12 cellular contexts compared by ENCODE assay signal in genomic region chr6:54238407-54238806, GRCh38.
A peak's percentile ranks its signal among the peaks of the same experiment; 100 is the strongest.
DNase-seq lines count a peak whose midpoint lies in the region; ATAC-seq and TF ChIP-seq lines count a peak whose summit lies in the region.
"Had no signal": no experiment of that assay in that cellular context is flagged by ENCODE, and none has a peak within 500 bp of the region (broad histone marks: within the 10 kb centered on the region; RNA-seq: fewer than 3 reads in every experiment).

No MANE protein-coding gene starts in this region.

- no peak overlapping the region for H3K27ac ChIP-seq in BLaER1
- H3K27ac ChIP-seq in osteoblast (ENCODE audit: low read depth, low read length) = no peak overlapping the region
- no peak overlapping the region for H3K27ac ChIP-seq in CD4-positive, alpha-beta memory T cell (ENCODE audit: low read depth, low read length)

- H3K36me3 ChIP-seq in BLaER1 (no peaks in the 10 kb centered on the region), osteoblast (ENCODE audit: insufficient read depth, low read length) (no peaks in the 10 kb centered on the region)
- no peaks in the 10 kb centered on the region for H3K36me3 ChIP-seq in CD4-positive, alpha-beta memory T cell (ENCODE audit: insufficient read depth, low read length)

- peak overlapping the region; percentile 57 for H2AFZ ChIP-seq in osteoblast (ENCODE audit: low read length)

- no peaks in the 10 kb centered on the region for H3K27me3 Mint-ChIP-seq in CD4-positive, alpha-beta memory T cell
- no peaks in the 10 kb centered on the region for H3K27me3 Mint-ChIP-seq in activated naive CD4-positive, alpha-beta T cell treated with anti-CD3 and anti-CD28 coated beads, Interleukin-2, amount 10 ng/mL, durations not matched to agents 7 days and 5 days
- H3K27me3 Mint-ChIP-seq in activated naive CD8-positive, alpha-beta T cell treated with anti-CD3 and anti-CD28 coated beads, Interleukin-2, amount 50 U/mL, for 24 hours = no peaks in the 10 kb centered on the region
- H3K27me3 Mint-ChIP-seq: naive B cell had no signal

- CTCF ChIA-PET in CD4-positive, alpha-beta memory T cell (lab: Charles Lee; ENCODE audit: partially characterized antibody) = no interaction called here
- CTCF ChIA-PET in activated naive CD4-positive, alpha-beta T cell treated with anti-CD3 and anti-CD28 coated beads, Interleukin-2, amount 10 ng/mL, durations not matched to agents 7 days and 5 days (lab: Charles Lee) = no interaction called here

- TF ChIP-seq CTCF in fibroblast of villous mesenchyme (IDR thresholded peaks at IDR 0.05; ENCODE audit: insufficient read depth, low read depth, low read length) (no peak), osteoblast (IDR thresholded peaks at IDR 0.05; ENCODE audit: extremely low read depth, low read depth, low read length) (no peak)

- peak overlapping the region; percentile 17 for H3K4me2 ChIP-seq in BLaER1
- no peak overlapping the region for H3K4me2 ChIP-seq in osteoblast (ENCODE audit: insufficient read depth, low read length)

- H3K9me3 Mint-ChIP-seq in CD4-positive, alpha-beta memory T cell = peaks cover 0 to 5% (median 0%) of the 10 kb centered on the region in 8 donors
- no peaks in the 10 kb centered on the region for H3K9me3 Mint-ChIP-seq in activated naive CD4-positive, alpha-beta T cell treated with anti-CD3 and anti-CD28 coated beads, Interleukin-2, amount 10 ng/mL, durations not matched to agents 7 days and 5 days
- peaks cover 4% of the 10 kb centered on the region for H3K9me3 Mint-ChIP-seq in activated naive CD8-positive, alpha-beta T cell treated with anti-CD3 and anti-CD28 coated beads, Interleukin-2, amount 50 U/mL, for 24 hours
- H3K9me3 Mint-ChIP-seq: CD8-positive, alpha-beta T cell had no signal

- H3K27me3 ChIP-seq in BLaER1 (no peaks in the 10 kb centered on the region), osteoblast (ENCODE audit: insufficient read depth, low read length) (no peaks in the 10 kb centered on the region)
- H3K27me3 ChIP-seq in CD4-positive, alpha-beta memory T cell (ENCODE audit: insufficient read depth, low read length) = no peaks in the 10 kb centered on the region

- no peak overlapping the region for H3K4me3 Mint-ChIP-seq in CD4-positive, alpha-beta memory T cell
- H3K4me3 Mint-ChIP-seq in activated naive CD4-positive, alpha-beta T cell treated with anti-CD3 and anti-CD28 coated beads, Interleukin-2, amount 10 ng/mL, durations not matched to agents 7 days and 5 days = no peak overlapping the region
- H3K4me3 Mint-ChIP-seq in activated naive CD8-positive, alpha-beta T cell treated with anti-CD3 and anti-CD28 coated beads, Interleukin-2, amount 50 U/mL, for 24 hours = no peak overlapping the region
- H3K4me3 Mint-ChIP-seq: CD8-positive, alpha-beta T cell; naive B cell had no signal

- H3K4me1 ChIP-seq in BLaER1 (peaks cover 25% of the 10 kb centered on the region), osteoblast (ENCODE audit: insufficient read depth, low read length) (no peaks in the 10 kb centered on the region)
- H3K4me1 ChIP-seq in CD4-positive, alpha-beta memory T cell (ENCODE audit: insufficient read depth, low read length) = no peaks in the 10 kb centered on the region

- no peak overlapping the region for H3K27ac Mint-ChIP-seq in CD4-positive, alpha-beta memory T cell
- H3K27ac Mint-ChIP-seq in activated naive CD4-positive, alpha-beta T cell treated with anti-CD3 and anti-CD28 coated beads, Interleukin-2, amount 10 ng/mL, durations not matched to agents 7 days and 5 days = no peak overlapping the region
- no peak overlapping the region for H3K27ac Mint-ChIP-seq in activated naive CD8-positive, alpha-beta T cell treated with anti-CD3 and anti-CD28 coated beads, Interleukin-2, amount 50 U/mL, for 24 hours
- H3K27ac Mint-ChIP-seq: CD8-positive, alpha-beta T cell; naive B cell had no signal

- no peaks in the 10 kb centered on the region for H4K20me1 ChIP-seq in BLaER1
- H4K20me1 ChIP-seq in osteoblast (ENCODE audit: insufficient read depth, low read length) = no peaks in the 10 kb centered on the region

- intact Hi-C loops in CD4-positive, alpha-beta memory T cell (cut with micrococcal nuclease) = no loop called here

- POLR2A ChIA-PET in CD4-positive, alpha-beta memory T cell (lab: Charles Lee; ENCODE audit: partially characterized antibody) = no interaction called here

- H3K79me2 ChIP-seq in osteoblast (ENCODE audit: insufficient read depth, low read length) = no peaks in the 10 kb centered on the region

- no peak overlapping the region for H3K9ac ChIP-seq in BLaER1

- DNase-seq in RPMI7951 (ENCODE audit: low read depth) (peak; percentile 39), fibroblast of villous mesenchyme (ENCODE audit: low read depth) (peak; percentile 65), osteoblast (ENCODE audit: insufficient read length, low spot score, missing footprints) (peak; percentile 77)
- no peak for DNase-seq in activated CD8-positive, alpha-beta memory T cell treated with anti-CD3 and anti-CD28 coated beads for 24 hours
- DNase-seq in CD4-positive, alpha-beta memory T cell = no peak
- no peak for DNase-seq in activated naive CD4-positive, alpha-beta T cell treated with anti-CD3 and anti-CD28 coated beads, Interleukin-2, amount 10 ng/mL, durations not matched to agents 7 days and 5 days
- no peak for DNase-seq in activated naive CD8-positive, alpha-beta T cell treated with anti-CD3 and anti-CD28 coated beads, Interleukin-2, amount 50 U/mL, for 24 hours
- DNase-seq: activated naive CD4-positive, alpha-beta T cell treated with Interleukin-2 at 50 U/mL for 16 hours; CD8-positive, alpha-beta T cell; naive B cell; NCI-H187 treated with DMSO at 0.1 percent for 48 hours had no signal

- H3K4me1 Mint-ChIP-seq in CD4-positive, alpha-beta memory T cell = no peaks in the 10 kb centered on the region
- H3K4me1 Mint-ChIP-seq in activated naive CD4-positive, alpha-beta T cell treated with anti-CD3 and anti-CD28 coated beads, Interleukin-2, amount 10 ng/mL, durations not matched to agents 7 days and 5 days = no peaks in the 10 kb centered on the region
- H3K4me1 Mint-ChIP-seq in activated naive CD8-positive, alpha-beta T cell treated with anti-CD3 and anti-CD28 coated beads, Interleukin-2, amount 50 U/mL, for 24 hours = no peaks in the 10 kb centered on the region
- H3K4me1 Mint-ChIP-seq: naive B cell had no signal

- H3K4me3 ChIP-seq in BLaER1 (no peak overlapping the region), fibroblast of villous mesenchyme (ENCODE audit: low read depth, low read length) (no peak overlapping the region), osteoblast (ENCODE audit: insufficient read depth, low read length) (no peak overlapping the region)
- H3K4me3 ChIP-seq in CD4-positive, alpha-beta memory T cell (ENCODE audit: low read length in 2 of 2) = no peak overlapping the region

- no peak for ATAC-seq in activated naive CD8-positive, alpha-beta T cell treated with anti-CD3 and anti-CD28 coated beads, Interleukin-2, amount 50 U/mL, for 24 hours
- ATAC-seq: CD8-positive, alpha-beta T cell had no signal

- no peaks in the 10 kb centered on the region for H3K36me3 Mint-ChIP-seq in CD4-positive, alpha-beta memory T cell
- no peaks in the 10 kb centered on the region for H3K36me3 Mint-ChIP-seq in activated naive CD4-positive, alpha-beta T cell treated with anti-CD3 and anti-CD28 coated beads, Interleukin-2, amount 10 ng/mL, durations not matched to agents 7 days and 5 days
- H3K36me3 Mint-ChIP-seq in activated naive CD8-positive, alpha-beta T cell treated with anti-CD3 and anti-CD28 coated beads, Interleukin-2, amount 50 U/mL, for 24 hours (ENCODE audit: low read depth) = no peaks in the 10 kb centered on the region
- H3K36me3 Mint-ChIP-seq: CD8-positive, alpha-beta T cell; naive B cell had no signal

- H3K9me3 ChIP-seq in BLaER1 (no peaks in the 10 kb centered on the region), osteoblast (ENCODE audit: low read depth, low read length) (no peaks in the 10 kb centered on the region)
- H3K9me3 ChIP-seq in CD4-positive, alpha-beta memory T cell (ENCODE audit: control insufficient read depth in 1 of 2, low read length in 2 of 2) = no peaks in the 10 kb centered on the region

Comparison
In these comparisons a context has a peak if more than half of its experiments do, and no peak if none do; other contexts are left out.
1. DNase-seq: peak in RPMI7951 (single experiment), fibroblast of villous mesenchyme (single experiment) and osteoblast (single experiment); none in activated CD8-positive, alpha-beta memory T cell treated with anti-CD3 and anti-CD28 coated beads for 24 hours (single experiment), CD4-positive, alpha-beta memory T cell (0 of 5), activated naive CD4-positive, alpha-beta T cell treated with anti-CD3 and anti-CD28 coated beads, Interleukin-2, amount 10 ng/mL, durations not matched to agents 7 days and 5 days (single experiment) and activated naive CD8-positive, alpha-beta T cell treated with anti-CD3 and anti-CD28 coated beads, Interleukin-2, amount 50 U/mL, for 24 hours (single experiment).